8 cellular contexts compared by ENCODE assay signal in genomic region chr19:14519860-14520407, GRCh38. TPM values are rescaled to one million over a fixed set of nuclear protein-coding genes. Genes with fewer than 3 reads are reported as not detected.
DNase-seq lines count a peak whose midpoint lies in the region; ATAC-seq, FAIRE-seq and TF ChIP-seq lines count a peak whose summit lies in the region.

No MANE protein-coding gene starts in this region.

- H3K27me3 ChIP-seq in left lung: no peaks in the 10 kb centered on the region
- no peaks in the 10 kb centered on the region for H3K27me3 ChIP-seq in transverse colon

- no peak for FAIRE-seq in kidney (lab: Jason Lieb, UNC)

- no peak overlapping the region for H3K4me3 ChIP-seq in left lung
- H3K4me3 ChIP-seq in transverse colon: no peak overlapping the region
- H3K4me3 ChIP-seq in kidney (ENCODE audit: low read length in 2 of 2): no peak overlapping the region

- WGBS in transverse colon (ENCODE audit: low coverage in 1 of 2), 2 donors: 48% methylated on average over 2 of the region's 2 CpGs; no CpG with 5 or more reads in 1 of the 2 donors

- H3K9me3 ChIP-seq in left lung: no peaks in the 10 kb centered on the region
- H3K9me3 ChIP-seq in transverse colon: no peaks in the 10 kb centered on the region
- no peaks in the 10 kb centered on the region for H3K9me3 ChIP-seq in kidney (ENCODE audit: control insufficient read depth in 1 of 2, low read length in 2 of 2)

- H3K27ac Mint-ChIP-seq in activated CD8-positive, alpha-beta memory T cell treated with anti-CD3 and anti-CD28 coated beads, Interleukin-2, amount 10 ng/mL, durations not matched to agents 7 days and 5 days: peak overlapping the region; percentile 92
- peak overlapping the region; percentile 95 for H3K27ac Mint-ChIP-seq in activated T-helper 17 cell treated with anti-CD3 and anti-CD28 coated beads, Interleukin-2, amount 50 U/mL, for 72 hours

- CTCF ChIA-PET in activated CD8-positive, alpha-beta memory T cell treated with anti-CD3 and anti-CD28 coated beads, Interleukin-2, amount 10 ng/mL, durations not matched to agents 7 days and 5 days (lab: Charles Lee): interaction anchor here (1.2 kb wide), 1 partner anchor 383 kb away, joined by 6 read pairs; the partner anchor contains the start of gene ASF1B

- in situ Hi-C loops in transverse colon (cut with MboI; ENCODE audit: low pct_ligation_motif_present in 1 of 4, low pct_unique_long_range_greater_than_20kb in 1 of 4, low sequenced_read_pairs in 3 of 4): no loop called here

- no peak for TF ChIP-seq EP300 in transverse colon (IDR thresholded peaks at IDR 0.05; ENCODE audit: low read depth)

- H3K27ac ChIP-seq in left lung (peak overlapping the region; percentile 99 to 100), transverse colon (peak overlapping the region; percentile 98 to 100 (median 100)), kidney (ENCODE audit: low read depth in 2 of 2, low read length in 2 of 2) (peak overlapping the region in 1 of 2 donors; percentile 23)

- no peak for TF ChIP-seq CTCF in left lung (IDR thresholded peaks at IDR 0.05)
- no peak for TF ChIP-seq CTCF in transverse colon (IDR thresholded peaks at IDR 0.05)
- TF ChIP-seq CTCF in kidney (IDR thresholded peaks at IDR 0.05; ENCODE audit: borderline replicate concordance, extremely low read depth, insufficient read depth): no peak

- no peak for TF ChIP-seq POLR2A in transverse colon (IDR thresholded peaks at IDR 0.05)

- H3K4me1 Mint-ChIP-seq in activated CD8-positive, alpha-beta memory T cell treated with anti-CD3 and anti-CD28 coated beads, Interleukin-2, amount 10 ng/mL, durations not matched to agents 7 days and 5 days: peaks cover 65% of the 10 kb centered on the region
- peaks cover 46% of the 10 kb centered on the region for H3K4me1 Mint-ChIP-seq in activated T-helper 17 cell treated with anti-CD3 and anti-CD28 coated beads, Interleukin-2, amount 50 U/mL, for 72 hours

- DNase-seq in activated CD8-positive, alpha-beta memory T cell treated with anti-CD3 and anti-CD28 coated beads, Interleukin-2, amount 10 ng/mL, durations not matched to agents 7 days and 5 days: no peak
- DNase-seq in activated CD8-positive, alpha-beta memory T cell treated with anti-CD3 and anti-CD28 coated beads, Interleukin-2, amount 50 U/mL, for 4 hours: no peak
- DNase-seq in left lung: peak in 1 of 2 donors; percentile 47
- no peak for DNase-seq in transverse colon
- no peak for DNase-seq in NCI-H526 treated with DMSO at 0.1 percent for 48 hours (lab: John Stamatoyannopoulos, UW)
- DNase-seq in kidney: no peak

- no peaks in the 10 kb centered on the region for H3K9me3 Mint-ChIP-seq in activated CD8-positive, alpha-beta memory T cell treated with anti-CD3 and anti-CD28 coated beads, Interleukin-2, amount 10 ng/mL, durations not matched to agents 7 days and 5 days (ENCODE audit: low read depth)
- no peaks in the 10 kb centered on the region for H3K9me3 Mint-ChIP-seq in activated T-helper 17 cell treated with anti-CD3 and anti-CD28 coated beads, Interleukin-2, amount 50 U/mL, for 72 hours

- H3K36me3 Mint-ChIP-seq in activated CD8-positive, alpha-beta memory T cell treated with anti-CD3 and anti-CD28 coated beads, Interleukin-2, amount 10 ng/mL, durations not matched to agents 7 days and 5 days: peaks cover 24% of the 10 kb centered on the region
- peaks cover 37% of the 10 kb centered on the region for H3K36me3 Mint-ChIP-seq in activated T-helper 17 cell treated with anti-CD3 and anti-CD28 coated beads, Interleukin-2, amount 50 U/mL, for 72 hours (ENCODE audit: low read depth)

- intact Hi-C loops in left lung (cut with DNase I): no loop called here
- intact Hi-C loops in transverse colon (cut with DNase I; ENCODE audit: low total_unique reads): loop anchor here (10.0 kb wide), 1 partner anchor 1365 kb away; the partner anchor contains the start of genes IER2 and STX10
- intact Hi-C loops in kidney (cut with DNase I): no loop called here

- no peak for ATAC-seq in activated CD8-positive, alpha-beta memory T cell treated with anti-CD3 and anti-CD28 coated beads, Interleukin-2, amount 10 ng/mL, durations not matched to agents 7 days and 5 days
- ATAC-seq in activated T-helper 17 cell treated with anti-CD3 and anti-CD28 coated beads, Interleukin-2, amount 50 U/mL, for 72 hours (replicated peaks): no peak
- ATAC-seq in left lung: no peak
- no peak for ATAC-seq in HG03520 (IDR thresholded peaks at IDR 0.05; ENCODE audit: unreplicated experiment)

- H3K9ac ChIP-seq in kidney (ENCODE audit: low read length in 2 of 2): no peak overlapping the region

- H3K4me1 ChIP-seq in left lung (peaks cover 11 to 42% of the 10 kb centered on the region in 2 donors), transverse colon (peaks cover 20 to 60% (median 35%) of the 10 kb centered on the region in 4 donors), kidney (ENCODE audit: control insufficient read depth in 1 of 2, insufficient read depth in 1 of 2, low read depth in 1 of 2, low read length in 2 of 2) (peaks cover 16 to 19% of the 10 kb centered on the region in 2 donors)

- H3K36me3 ChIP-seq in left lung (peaks cover 3 to 20% of the 10 kb centered on the region in 2 donors), transverse colon (peaks cover 0 to 13% (median 9%) of the 10 kb centered on the region in 4 donors), kidney (ENCODE audit: control insufficient read depth in 1 of 2, insufficient read depth in 2 of 2, low read length in 2 of 2) (peaks cover 15 to 16% of the 10 kb centered on the region in 2 donors)

- H3K27me3 Mint-ChIP-seq in activated CD8-positive, alpha-beta memory T cell treated with anti-CD3 and anti-CD28 coated beads, Interleukin-2, amount 10 ng/mL, durations not matched to agents 7 days and 5 days: no peaks in the 10 kb centered on the region
- H3K27me3 Mint-ChIP-seq in activated T-helper 17 cell treated with anti-CD3 and anti-CD28 coated beads, Interleukin-2, amount 50 U/mL, for 72 hours: no peaks in the 10 kb centered on the region

- H3K4me3 Mint-ChIP-seq in activated CD8-positive, alpha-beta memory T cell treated with anti-CD3 and anti-CD28 coated beads, Interleukin-2, amount 10 ng/mL, durations not matched to agents 7 days and 5 days: peak overlapping the region; percentile 83
- peak overlapping the region; percentile 99 for H3K4me3 Mint-ChIP-seq in activated T-helper 17 cell treated with anti-CD3 and anti-CD28 coated beads, Interleukin-2, amount 50 U/mL, for 72 hours

RNA-seq across cellular contexts. Expression of gene DNAJB1, which starts 1.7 kb away (rescaled TPM):
- total RNA-seq in activated CD8-positive, alpha-beta memory T cell treated with anti-CD3 and anti-CD28 coated beads, Interleukin-2, amount 10 ng/mL, durations not matched to agents 7 days and 5 days: 100 to 1,000 TPM in 1 of 2 experiments, 10 to 100 TPM in 1; 86.0 to 103 TPM
- total RNA-seq in activated T-helper 17 cell treated with anti-CD3 and anti-CD28 coated beads, Interleukin-2, amount 50 U/mL, for 72 hours: 100 to 1,000 TPM in 1 of 2 donors, 10 to 100 TPM in 1; 79.4 to 140 TPM
- total RNA-seq in left lung: 100 to 1,000 TPM; 107 to 110 TPM
- 100 to 1,000 TPM in 2 of 4 donors, 10 to 100 TPM in 2; 20.3 to 111 (median 93.8) TPM for total RNA-seq in transverse colon
- 77.9 TPM for total RNA-seq in kidney
- 122 TPM for polyA plus RNA-seq in kidney (ENCODE audit: insufficient read depth, low read depth, low replicate concordance)

RNA-seq across cellular contexts. Expression of gene TECR, which starts 9.5 kb away (rescaled TPM):
- total RNA-seq in activated CD8-positive, alpha-beta memory T cell treated with anti-CD3 and anti-CD28 coated beads, Interleukin-2, amount 10 ng/mL, durations not matched to agents 7 days and 5 days: 100 to 1,000 TPM; 142 to 176 TPM
- total RNA-seq in activated T-helper 17 cell treated with anti-CD3 and anti-CD28 coated beads, Interleukin-2, amount 50 U/mL, for 72 hours: 100 to 1,000 TPM; 100 to 139 TPM
- total RNA-seq in left lung (100 to 1,000 TPM; 119 to 122 TPM), transverse colon (100 to 1,000 TPM in 1 of 4 donors, 10 to 100 TPM in 3; 36.6 to 145 (median 69.3) TPM), kidney (132 TPM)
- 280 TPM for polyA plus RNA-seq in kidney (ENCODE audit: insufficient read depth, low read depth, low replicate concordance)

RNA-seq across cellular contexts. Expression of gene GIPC1, which starts 24.0 kb away (rescaled TPM):
- total RNA-seq in activated CD8-positive, alpha-beta memory T cell treated with anti-CD3 and anti-CD28 coated beads, Interleukin-2, amount 10 ng/mL, durations not matched to agents 7 days and 5 days: 10 to 100 TPM; 26.2 to 30.8 TPM
- 10 to 100 TPM; 23.4 to 44.9 TPM for total RNA-seq in activated T-helper 17 cell treated with anti-CD3 and anti-CD28 coated beads, Interleukin-2, amount 50 U/mL, for 72 hours
- total RNA-seq in left lung (100 to 1,000 TPM; 120 to 154 TPM), transverse colon (100 to 1,000 TPM; 295 to 569 (median 362) TPM), kidney (94.6 TPM)
- polyA plus RNA-seq in kidney (ENCODE audit: insufficient read depth, low read depth, low replicate concordance): 137 TPM

RNA-seq across cellular contexts. Expression of gene PTGER1, which starts 44.8 kb away (rescaled TPM):
- under 1 TPM in 1 of 2 experiments, not detected in 1; 0.40 TPM for total RNA-seq in activated CD8-positive, alpha-beta memory T cell treated with anti-CD3 and anti-CD28 coated beads, Interleukin-2, amount 10 ng/mL, durations not matched to agents 7 days and 5 days
- under 1 TPM in 1 of 2 donors, not detected in 1; 0.17 TPM for total RNA-seq in activated T-helper 17 cell treated with anti-CD3 and anti-CD28 coated beads, Interleukin-2, amount 50 U/mL, for 72 hours
- total RNA-seq in left lung (1 to 10 TPM in 1 of 2 donors, under 1 TPM in 1; 0.76 to 3.6 TPM), transverse colon (1 to 10 TPM in 2 of 4 donors, not detected in 2; 1.1 to 1.2 TPM), kidney (19.0 TPM)
- 14.3 TPM for polyA plus RNA-seq in kidney (ENCODE audit: insufficient read depth, low read depth, low replicate concordance)

RNA-seq across cellular contexts. Expression of gene NDUFB7, which starts 51.9 kb away (rescaled TPM):
- total RNA-seq in activated CD8-positive, alpha-beta memory T cell treated with anti-CD3 and anti-CD28 coated beads, Interleukin-2, amount 10 ng/mL, durations not matched to agents 7 days and 5 days: 100 to 1,000 TPM; 113 to 129 TPM
- total RNA-seq in activated T-helper 17 cell treated with anti-CD3 and anti-CD28 coated beads, Interleukin-2, amount 50 U/mL, for 72 hours: 100 to 1,000 TPM in 1 of 2 donors, 10 to 100 TPM in 1; 79.7 to 132 TPM
- 100 to 1,000 TPM; 112 to 125 TPM for total RNA-seq in left lung
- total RNA-seq in transverse colon: 100 to 1,000 TPM; 380 to 710 (median 454) TPM
- total RNA-seq in kidney: 146 TPM
- 894 TPM for polyA plus RNA-seq in kidney (ENCODE audit: insufficient read depth, low read depth, low replicate concordance)
